1 cellular context compared by ENCODE assay signal in the genomic region with DNA sequence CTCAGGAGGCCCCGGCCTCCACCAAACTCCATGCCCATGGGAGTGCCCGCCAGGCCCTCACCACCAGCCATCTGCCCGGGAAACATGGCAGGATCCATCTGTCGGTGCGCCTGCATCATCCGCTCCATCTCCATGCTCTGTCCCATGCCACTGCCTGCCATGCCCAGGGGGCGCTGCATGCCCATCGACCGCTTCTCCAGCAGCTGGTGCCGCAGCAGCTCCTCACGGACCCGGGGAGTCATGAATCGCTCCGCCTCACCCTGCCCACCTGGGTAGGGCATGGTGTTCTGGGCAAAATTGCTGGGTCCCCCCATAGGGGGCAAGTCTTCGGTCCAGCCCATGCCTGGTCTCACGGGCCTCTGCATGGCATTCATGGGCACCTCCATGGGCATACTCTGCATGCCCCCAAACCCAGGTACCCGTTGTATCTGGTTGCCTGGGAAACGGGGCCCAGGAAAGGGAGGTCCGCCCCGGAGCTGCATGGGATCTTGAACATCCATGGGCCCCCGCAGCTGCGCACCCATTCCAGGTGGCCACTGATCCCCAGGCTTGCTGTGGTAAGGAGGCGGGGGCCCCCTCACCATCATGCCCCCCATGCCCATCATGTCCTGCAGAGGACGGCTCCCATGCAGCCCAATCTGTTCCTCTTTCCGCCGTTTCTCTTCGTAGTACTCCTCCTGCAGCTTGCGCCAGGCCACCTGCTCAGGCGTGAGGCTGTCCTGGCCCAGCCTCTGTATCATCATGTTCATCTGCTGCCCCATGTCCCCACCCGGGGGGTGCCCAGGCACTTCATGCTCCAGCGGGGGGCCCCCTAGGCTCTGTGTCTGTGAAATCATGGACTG.
TF ChIP-seq lines count a peak whose summit lies in the region.

No MANE protein-coding gene starts in this region.

TF ChIP-seq in A549, 52 proteins besides CTCF, POLR2A, EP300 and RAD21:
- TF ChIP-seq JUN (IDR thresholded peaks at IDR 0.05), result 0 out of 5 replicates have a peak, but pooled peaks of 1 of the 2 experiments have one; percentile 16
- TF ChIP-seq REST (IDR thresholded peaks at IDR 0.05), result no peak
